In genomic region chr4:5138389-5138788, GRCh38 we compare ENCODE assay signal across 22 cellular contexts.
"Had no signal": no experiment of that assay in that cellular context is flagged by ENCODE, and none has a peak within 500 bp of the region (broad histone marks: within the 10 kb centered on the region; RNA-seq: fewer than 3 reads in every experiment).

No MANE protein-coding gene starts in this region.

- H3K4me2 ChIP-seq: smooth muscle cell had no signal

- H3K4me3 ChIP-seq: colonic mucosa, gastrocnemius medialis, left lung, prostate gland, right atrium auricular region, smooth muscle cell, testis, tibial artery had no signal

- H3K27me3 ChIP-seq: colonic mucosa, gastrocnemius medialis, left lung, right atrium auricular region, testis, tibial artery had no signal

- ATAC-seq: esophagus mucosa; gastrocnemius medialis; left lung; natural killer cell; sciatic nerve; stimulated activated effector memory CD8-positive, alpha-beta T cell treated with anti-CD3 and anti-CD28 coated beads, Interleukin-12 subunit alpha, Interleukin-12 subunit beta, amount 100 ng/mL, for 72 hours had no signal

- DNase-seq: colonic mucosa; effector CD8-positive, alpha-beta T cell; endodermal cell; foreskin fibroblast; gastrocnemius medialis; left lung; natural killer cell; stimulated activated CD4-positive, alpha-beta T cell treated with anti-CD3 and anti-CD28 coated beads, Interleukin-12 subunit alpha, Interleukin-12 subunit beta, amount 100 ng/mL, for 4 hours; stimulated activated CD4-positive, alpha-beta T cell treated with anti-CD3 and anti-CD28 coated beads, Interleukin-1b, Interleukin-23, amount 100 ng/mL, for 48 hours; stimulated activated CD4-positive, alpha-beta T cell treated with anti-CD3 and anti-CD28 coated beads, Interleukin-4, amount 100 ng/mL, for 1 hour; stimulated activated naive CD4-positive, alpha-beta T cell treated with Interleukin-2 at 50 U/mL for 16 hours; substantia nigra; testis; tibial artery had no signal

- H3K27ac ChIP-seq: colonic mucosa, epithelial cell of prostate, gastrocnemius medialis, left lung, prostate gland, right atrium auricular region, testis, tibial artery had no signal

- H3K36me3 ChIP-seq: colonic mucosa, gastrocnemius medialis, left lung, prostate gland, right atrium auricular region, tibial artery had no signal

- H3K4me1 ChIP-seq: colonic mucosa, gastrocnemius medialis, left lung, prostate gland, right atrium auricular region, testis, tibial artery had no signal

- H3K9me3 ChIP-seq: colonic mucosa, gastrocnemius medialis, left lung, prostate gland, right atrium auricular region, testis, tibial artery had no signal

- FAIRE-seq: keratinocyte had no signal
